ENCODE assay signal across 8 cellular contexts in genomic region chr15:82047493-82048446, GRCh38. TPM values are rescaled to one million over a fixed set of nuclear protein-coding genes. Genes with fewer than 3 reads are reported as not detected.
A peak's percentile ranks its signal among the peaks of the same experiment; 100 is the strongest.
DNase-seq lines count a peak whose midpoint lies in the region; ATAC-seq and TF ChIP-seq lines count a peak whose summit lies in the region.

No MANE protein-coding gene starts in this region.

- H3K4me1 ChIP-seq in PC-3 (ENCODE audit: insufficient read depth, low read length), result no peaks in the 10 kb centered on the region

- peaks cover 10% of the 10 kb centered on the region for H3K4me1 Mint-ChIP-seq in activated naive CD4-positive, alpha-beta T cell treated with anti-CD3 and anti-CD28 coated beads for 36 hours (ENCODE audit: low read depth)
- peaks cover 46% of the 10 kb centered on the region for H3K4me1 Mint-ChIP-seq in endothelial cell (ENCODE audit: unreplicated experiment)
- peaks cover 13 to 22% (median 16%) of the 10 kb centered on the region in 3 donors for H3K4me1 Mint-ChIP-seq in naive B cell

- H3K4me3 ChIP-seq in PC-3 (ENCODE audit: low read length), result peak overlapping the region; percentile 95

- no peaks in the 10 kb centered on the region for H3F3A ChIP-seq in PC-3 (ENCODE audit: low read length, unreplicated experiment)

- H2AFZ ChIP-seq in PC-3 (ENCODE audit: low read length), result peak overlapping the region; percentile 60

- intact Hi-C loops in activated naive CD4-positive, alpha-beta T cell treated with anti-CD3 and anti-CD28 coated beads for 36 hours (cut with micrococcal nuclease), result loop anchor here (1.0 to 10.0 kb wide), 8 partner anchors 217 to 1353 kb away; partner anchors contain the start of genes ABHD17C, BTBD1, EFL1 and MESD
- intact Hi-C loops in PC-3 (cut with micrococcal nuclease), result loop anchor here (5.0 kb wide), 1 partner anchor 565 kb away; no protein-coding TSS in a partner anchor

- H3K9me3 ChIP-seq in PC-3 (ENCODE audit: low read length), result no peaks in the 10 kb centered on the region

- peak; percentile 25 for DNase-seq in activated naive CD4-positive, alpha-beta T cell treated with anti-CD3 and anti-CD28 coated beads for 36 hours
- no peak for DNase-seq in activated naive CD4-positive, alpha-beta T cell treated with anti-CD3 and anti-CD28 coated beads, Interleukin-2, amount 50 U/mL, for 16 hours
- no peak for DNase-seq in PC-3
- DNase-seq in endothelial cell (ENCODE audit: low spot score), result peak; percentile 49
- no peak for DNase-seq in naive B cell
- DNase-seq in UCSD-AML1 (lab: John Stamatoyannopoulos, UW; ENCODE audit: unreplicated experiment), result no peak
- no peak for DNase-seq in cerebellar nuclear complex (lab: John Stamatoyannopoulos, UW)

- H3K9me2 ChIP-seq in PC-3 (replicated peaks; ENCODE audit: low read length), result no peaks in the 10 kb centered on the region

- CTCF ChIA-PET in activated naive CD4-positive, alpha-beta T cell treated with anti-CD3 and anti-CD28 coated beads for 36 hours (lab: Charles Lee), result interaction anchor here (1.2 to 1.4 kb wide), 2 partner anchors 8 to 40 kb away, joined by 3 read pairs; no protein-coding TSS in a partner anchor
- CTCF ChIA-PET in PC-3 (lab: Charles Lee), result interaction anchor here (0.6 kb wide), 1 partner anchor 773 kb away, joined by 3 read pairs; no protein-coding TSS in a partner anchor

- H3K9ac ChIP-seq in PC-3 (ENCODE audit: low read length), result no peak overlapping the region

- BruUV-seq in PC-3 (replicated peaks; lab: Mats Ljungman, UMichigan), result no TSS peak

- H3K27me3 ChIP-seq in PC-3 (ENCODE audit: low read length), result peaks cover 37% of the 10 kb centered on the region

- no peaks in the 10 kb centered on the region for H3K79me2 ChIP-seq in PC-3 (ENCODE audit: low read length)

- no peaks in the 10 kb centered on the region for H4K20me1 ChIP-seq in PC-3 (ENCODE audit: low read length)

- POLR2A ChIA-PET in PC-3 (lab: Charles Lee; ENCODE audit: unreplicated experiment), result no interaction called here

- TF ChIP-seq CTCF in PC-3 (conservative IDR thresholded peaks at IDR 0.05; ENCODE audit: low read depth, low read length) (0 out of 2 replicates have a peak, but pooled peaks have one; percentile 11), endothelial cell (IDR thresholded peaks at IDR 0.05; ENCODE audit: unreplicated experiment) (no peak)

- no peaks in the 10 kb centered on the region for H3K36me3 Mint-ChIP-seq in activated naive CD4-positive, alpha-beta T cell treated with anti-CD3 and anti-CD28 coated beads for 36 hours (ENCODE audit: low read depth)
- peaks cover 15% of the 10 kb centered on the region for H3K36me3 Mint-ChIP-seq in endothelial cell (ENCODE audit: low read depth, unreplicated experiment)
- no peaks in the 10 kb centered on the region for H3K36me3 Mint-ChIP-seq in naive B cell

- H3K27ac Mint-ChIP-seq in activated naive CD4-positive, alpha-beta T cell treated with anti-CD3 and anti-CD28 coated beads for 36 hours, result no peak overlapping the region
- H3K27ac Mint-ChIP-seq in endothelial cell (ENCODE audit: unreplicated experiment) (peak overlapping the region; percentile 94), naive B cell (peak overlapping the region in 4 of 6 donors; percentile 29 to 95 (median 50))

- no peak overlapping the region for H3K27ac ChIP-seq in PC-3 (ENCODE audit: low read length)

- no peaks in the 10 kb centered on the region for H3K9me3 Mint-ChIP-seq in activated naive CD4-positive, alpha-beta T cell treated with anti-CD3 and anti-CD28 coated beads for 36 hours
- H3K9me3 Mint-ChIP-seq in endothelial cell (ENCODE audit: unreplicated experiment), result no peaks in the 10 kb centered on the region
- peaks cover 0 to 1% (median 0%) of the 10 kb centered on the region in 7 donors for H3K9me3 Mint-ChIP-seq in naive B cell

- H3K4me3 Mint-ChIP-seq in activated naive CD4-positive, alpha-beta T cell treated with anti-CD3 and anti-CD28 coated beads for 36 hours, result peak overlapping the region; percentile 72
- H3K4me3 Mint-ChIP-seq in endothelial cell (ENCODE audit: unreplicated experiment), result peak overlapping the region; percentile 92
- H3K4me3 Mint-ChIP-seq in naive B cell, result peak overlapping the region; percentile 76 to 93 (median 86)

- peak; percentile 0; the same call in 1 of the 2 replicates for ATAC-seq in PC-3
- ATAC-seq in naive B cell (ENCODE audit: low read depth in 2 of 2), result peak; percentile 10 to 17
- ATAC-seq in HG02571 (IDR thresholded peaks at IDR 0.05; ENCODE audit: unreplicated experiment), result no peak

- peaks cover 31% of the 10 kb centered on the region for H3K27me3 Mint-ChIP-seq in activated naive CD4-positive, alpha-beta T cell treated with anti-CD3 and anti-CD28 coated beads for 36 hours (ENCODE audit: low read depth)
- peaks cover 13% of the 10 kb centered on the region for H3K27me3 Mint-ChIP-seq in endothelial cell (ENCODE audit: unreplicated experiment)
- peaks cover 16 to 30% (median 18%) of the 10 kb centered on the region in 3 donors for H3K27me3 Mint-ChIP-seq in naive B cell

- H3K36me3 ChIP-seq in PC-3 (ENCODE audit: low read depth, low read length), result no peaks in the 10 kb centered on the region

- H3K4me2 ChIP-seq in PC-3 (ENCODE audit: low read length), result peak overlapping the region; percentile 87

RNA-seq across cellular contexts. Expression of gene MEX3B, which starts 2.0 kb away (rescaled TPM):
- total RNA-seq in activated naive CD4-positive, alpha-beta T cell treated with anti-CD3 and anti-CD28 coated beads for 36 hours, result under 1 TPM; 0.57 to 0.84 TPM
- 0.58 and 1.0 TPM in 2 replicates for total RNA-seq in PC-3 (2014; rRNA removed)
- total RNA-seq in endothelial cell (ENCODE audit: unreplicated experiment), result 98.2 TPM
- not detected for polyA plus RNA-seq in naive B cell (ENCODE audit: low read depth in 6 of 6)

Comparison
In these comparisons a context has a peak if more than half of its experiments do, and no peak if none do; other contexts are left out.
1. DNase-seq: peak in activated naive CD4-positive, alpha-beta T cell treated with anti-CD3 and anti-CD28 coated beads for 36 hours (single experiment) and endothelial cell (single experiment); none in activated naive CD4-positive, alpha-beta T cell treated with anti-CD3 and anti-CD28 coated beads, Interleukin-2, amount 50 U/mL, for 16 hours (single experiment), PC-3 (single experiment), naive B cell (single experiment), UCSD-AML1 (single experiment) and cerebellar nuclear complex (0 of 2).
2. RNA of gene MEX3B, which starts 2.0 kb away (total RNA-seq): 98.2 TPM in endothelial cell (single experiment); 0.57 to 0.84 TPM in activated naive CD4-positive, alpha-beta T cell treated with anti-CD3 and anti-CD28 coated beads for 36 hours and 0.58 to 1.0 TPM in PC-3; every median in the first group is over 10 times any median in the second.
3. Peak in every context shown above with its lines, with median percentiles within 50 percentile points of each other: H3K4me3 Mint-ChIP-seq.